ENCODE assay signal across 24 cellular contexts in the genomic region with DNA sequence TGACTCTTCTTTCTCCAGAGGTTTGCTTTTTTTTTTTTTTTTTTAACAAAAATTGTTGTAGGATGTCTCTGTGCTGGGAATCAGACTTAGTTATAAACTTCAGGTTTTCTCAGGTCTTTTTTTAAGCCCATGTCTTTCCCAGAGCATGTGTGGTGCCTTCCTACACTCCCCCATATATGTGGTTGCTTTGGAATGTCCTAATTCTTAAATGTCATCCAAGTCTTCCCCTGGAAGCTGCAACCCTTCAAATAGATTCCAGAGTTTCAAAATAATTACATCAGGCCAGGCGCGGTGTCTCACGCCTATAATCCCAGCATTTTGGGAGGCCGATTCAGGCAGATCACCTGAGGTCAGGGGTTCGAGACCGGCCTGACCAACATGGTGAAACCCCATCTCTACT.
DNase-seq lines count a peak whose midpoint lies in the region; ATAC-seq and TF ChIP-seq lines count a peak whose summit lies in the region.
"Had no signal": no experiment of that assay in that cellular context is flagged by ENCODE, and none has a peak within 500 bp of the region (broad histone marks: within the 10 kb centered on the region; RNA-seq: fewer than 3 reads in every experiment).

No MANE protein-coding gene starts in this region.

- no peak overlapping the region for H3K4me3 Mint-ChIP-seq in osteocyte (ENCODE audit: unreplicated experiment)
- H3K4me3 Mint-ChIP-seq: CD14-positive monocyte; CD4-positive, alpha-beta memory T cell; CD4-positive, CD25-positive, alpha-beta regulatory T cell; CD8-positive, alpha-beta memory T cell had no signal

- H3K4me3 ChIP-seq in AG10803 (ENCODE audit: low read length) = no peak overlapping the region
- no peak overlapping the region for H3K4me3 ChIP-seq in fibroblast of pulmonary artery (replicated peaks; ENCODE audit: low read depth, low read length)
- no peak overlapping the region for H3K4me3 ChIP-seq in SK-N-SH (ENCODE audit: low read depth in 2 of 2, low read length in 1 of 2)
- no peak overlapping the region for H3K4me3 ChIP-seq in upper lobe of left lung
- H3K4me3 ChIP-seq: A549, BLaER1, GM12878 had no signal

- no peak overlapping the region for H2AFZ ChIP-seq in SK-N-SH (ENCODE audit: low read depth)

- H3K9me2 ChIP-seq in SK-N-SH = no peaks in the 10 kb centered on the region

- no peaks in the 10 kb centered on the region for H3K36me3 Mint-ChIP-seq in osteocyte (ENCODE audit: unreplicated experiment)
- H3K36me3 Mint-ChIP-seq: CD14-positive monocyte; CD4-positive, alpha-beta memory T cell; CD4-positive, CD25-positive, alpha-beta regulatory T cell had no signal

- H3K9me3 ChIP-seq in SK-N-SH (no peaks in the 10 kb centered on the region), upper lobe of left lung (no peaks in the 10 kb centered on the region)
- H3K9me3 ChIP-seq: A549, BE2C, BLaER1 had no signal

- H3K9ac ChIP-seq in SK-N-SH = no peak overlapping the region
- H3K9ac ChIP-seq: BLaER1 had no signal

- TF ChIP-seq EP300 in SK-N-SH (IDR thresholded peaks at IDR 0.05; ENCODE audit: borderline replicate concordance in 1 of 2, low read depth in 1 of 2, low read length in 1 of 2) (no peak), upper lobe of left lung (IDR thresholded peaks at IDR 0.05) (no peak)

- H3K9me3 Mint-ChIP-seq in osteocyte (ENCODE audit: unreplicated experiment) = no peaks in the 10 kb centered on the region
- H3K9me3 Mint-ChIP-seq: CD4-positive, alpha-beta memory T cell; CD8-positive, alpha-beta memory T cell had no signal

- TF ChIP-seq POLR2A in upper lobe of left lung (IDR thresholded peaks at IDR 0.05) = no peak

- no peak overlapping the region for H3K4me2 ChIP-seq in SK-N-SH
- H3K4me2 ChIP-seq: A549, BLaER1 had no signal

- H3K27ac ChIP-seq in SK-N-SH (ENCODE audit: low read depth in 2 of 2, low read length in 1 of 2) (no peak overlapping the region), upper lobe of left lung (no peak overlapping the region)
- H3K27ac ChIP-seq: 22Rv1, A549, BLaER1 had no signal

- 70% methylated on average over 6 of the region's 6 CpGs for WGBS in SK-N-SH (ENCODE audit: low lambda C conversion rate)
- WGBS in upper lobe of left lung, 2 donors = 98% methylated on average over 6 of the region's 6 CpGs

- H3K27me3 ChIP-seq in SK-N-SH (ENCODE audit: insufficient read depth) (no peaks in the 10 kb centered on the region), upper lobe of left lung (no peaks in the 10 kb centered on the region)
- H3K27me3 ChIP-seq: BE2C, BLaER1 had no signal

- CTCF ChIA-PET in SK-N-SH (lab: Yijun Ruan, JAX) = interaction anchor here (0.6 to 0.9 kb wide), 2 partner anchors 98 to 989 kb away, joined by 3 read pairs; no protein-coding TSS in a partner anchor

- H3K4me1 ChIP-seq in SK-N-SH (ENCODE audit: control insufficient read depth in 1 of 2, insufficient read depth in 2 of 2, low read depth in 1 of 2, low read length in 1 of 2) (no peaks in the 10 kb centered on the region), upper lobe of left lung (peaks cover 0 to 6% (median 1%) of the 10 kb centered on the region in 4 donors)
- H3K4me1 ChIP-seq: A549, BE2C, BLaER1 had no signal

- no peaks in the 10 kb centered on the region for H4K20me1 ChIP-seq in SK-N-SH (ENCODE audit: insufficient read depth)
- H4K20me1 ChIP-seq: BLaER1 had no signal

- H3F3A ChIP-seq in SK-N-SH (replicated peaks; ENCODE audit: insufficient read depth) = no peaks in the 10 kb centered on the region

- peaks cover 56% of the 10 kb centered on the region for H3K27me3 Mint-ChIP-seq in osteocyte (ENCODE audit: unreplicated experiment)

- POLR2A ChIA-PET in SK-N-SH (lab: Yijun Ruan, JAX) = no interaction called here

- H3K36me3 ChIP-seq in SK-N-SH (replicated peaks in 1 of 2; ENCODE audit: control insufficient read depth in 1 of 2, insufficient read depth in 2 of 2, low read length in 1 of 2) (no peaks in the 10 kb centered on the region), upper lobe of left lung (no peaks in the 10 kb centered on the region)
- H3K36me3 ChIP-seq: BE2C, BLaER1 had no signal

- no peaks in the 10 kb centered on the region for H3K4me1 Mint-ChIP-seq in osteocyte (ENCODE audit: unreplicated experiment)
- H3K4me1 Mint-ChIP-seq: CD4-positive, alpha-beta memory T cell; CD8-positive, alpha-beta memory T cell had no signal

- DNase-seq in AG10803 (ENCODE audit: low read depth) (peak; percentile 4), amniotic epithelial cell (ENCODE audit: low read depth) (peak; percentile 71), fibroblast of pulmonary artery (ENCODE audit: low read depth) (peak; percentile 30), SK-N-SH (no peak), osteocyte (ENCODE audit: extremely low spot score, unreplicated experiment) (no peak), upper lobe of left lung (no peak)
- DNase-seq: BE2C; C1 segment of cervical spinal cord; CD4-positive, alpha-beta memory T cell; CD4-positive, CD25-positive, alpha-beta regulatory T cell; CD8-positive, alpha-beta memory T cell; COR-L47; DMS 273 treated with DMSO at 0.1 percent for 48 hours; DMS153; DMS53; DMS79; DND-41; EL; GDM1 had no signal

- TF ChIP-seq CTCF in AG10803 (conservative IDR thresholded peaks at IDR 0.05; ENCODE audit: low read length) (no peak), fibroblast of pulmonary artery (IDR thresholded peaks at IDR 0.05; ENCODE audit: low read length, missing control alignments) (no peak), SK-N-SH (IDR thresholded peaks at IDR 0.05) (no peak), osteocyte (IDR thresholded peaks at IDR 0.05) (no peak), upper lobe of left lung (IDR thresholded peaks at IDR 0.05) (no peak)

- no peak for TF ChIP-seq RAD21 in SK-N-SH (IDR thresholded peaks at IDR 0.05; ENCODE audit: low read length)

- ATAC-seq in upper lobe of left lung (ENCODE audit: low FRiP score in 2 of 2) = no peak
- ATAC-seq: A549 had no signal

- H3K27ac Mint-ChIP-seq in osteocyte (ENCODE audit: unreplicated experiment) = no peak overlapping the region
- H3K27ac Mint-ChIP-seq: CD14-positive monocyte; CD4-positive, alpha-beta memory T cell; CD4-positive, CD25-positive, alpha-beta regulatory T cell; CD8-positive, alpha-beta memory T cell had no signal

- no peaks in the 10 kb centered on the region for H3K79me2 ChIP-seq in SK-N-SH (ENCODE audit: insufficient read depth)

TF ChIP-seq in SK-N-SH, 30 proteins besides CTCF, POLR2A, EP300 and RAD21:
- TF ChIP-seq POLR2AphosphoS5 (IDR thresholded peaks at IDR 0.05; ENCODE audit: low read depth, low read length) (no peak), TCF12 (IDR thresholded peaks at IDR 0.05) (no peak)

Comparison
In these comparisons a context has a peak if more than half of its experiments do, and no peak if none do; other contexts are left out.
1. DNase-seq: peak in AG10803 (single experiment), amniotic epithelial cell (single experiment) and fibroblast of pulmonary artery (single experiment); none in SK-N-SH (single experiment), osteocyte (single experiment) and upper lobe of left lung (0 of 2).